Comparison of ENCODE assay signal across 1 cellular context in the genomic region with DNA sequence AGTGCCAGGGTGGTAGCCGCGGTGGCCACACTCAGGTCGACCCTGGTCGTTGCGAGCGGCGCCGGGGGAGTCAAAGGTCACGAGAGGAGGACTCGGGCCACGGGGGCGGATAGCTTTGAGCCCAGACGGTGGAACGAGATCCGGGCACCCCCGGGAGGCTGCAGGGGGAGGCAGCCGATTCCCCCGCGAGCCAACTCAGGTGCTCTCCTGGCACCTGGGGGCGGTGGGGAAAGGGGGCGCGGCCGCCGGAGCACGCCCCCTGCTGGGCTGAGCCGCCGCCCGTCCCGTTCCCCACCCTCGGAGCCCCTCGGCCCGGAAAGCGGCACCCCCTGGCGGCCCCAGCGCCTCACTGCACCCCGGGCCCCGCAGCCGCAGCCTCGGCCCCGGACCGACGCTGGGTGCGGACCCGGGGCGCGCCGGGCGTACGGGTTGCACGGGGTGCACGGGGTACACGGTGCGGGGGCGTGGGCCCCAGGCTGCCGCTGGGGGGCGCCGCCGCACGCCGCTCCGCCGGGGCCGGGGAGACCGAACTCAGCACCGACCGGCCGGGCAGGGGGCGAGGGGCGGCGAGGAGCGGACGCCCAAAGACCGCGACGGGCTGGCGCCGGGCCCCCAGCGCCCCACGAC.
TF ChIP-seq lines count a peak whose summit lies in the region.

No MANE protein-coding gene starts in this region.

TF ChIP-seq in SK-N-SH treated with all-trans-retinoic acid at 6 μM for 48 hours, 23 proteins besides CTCF, POLR2A, EP300 and RAD21 (continued from another document):
- TF ChIP-seq, protein P1, sequence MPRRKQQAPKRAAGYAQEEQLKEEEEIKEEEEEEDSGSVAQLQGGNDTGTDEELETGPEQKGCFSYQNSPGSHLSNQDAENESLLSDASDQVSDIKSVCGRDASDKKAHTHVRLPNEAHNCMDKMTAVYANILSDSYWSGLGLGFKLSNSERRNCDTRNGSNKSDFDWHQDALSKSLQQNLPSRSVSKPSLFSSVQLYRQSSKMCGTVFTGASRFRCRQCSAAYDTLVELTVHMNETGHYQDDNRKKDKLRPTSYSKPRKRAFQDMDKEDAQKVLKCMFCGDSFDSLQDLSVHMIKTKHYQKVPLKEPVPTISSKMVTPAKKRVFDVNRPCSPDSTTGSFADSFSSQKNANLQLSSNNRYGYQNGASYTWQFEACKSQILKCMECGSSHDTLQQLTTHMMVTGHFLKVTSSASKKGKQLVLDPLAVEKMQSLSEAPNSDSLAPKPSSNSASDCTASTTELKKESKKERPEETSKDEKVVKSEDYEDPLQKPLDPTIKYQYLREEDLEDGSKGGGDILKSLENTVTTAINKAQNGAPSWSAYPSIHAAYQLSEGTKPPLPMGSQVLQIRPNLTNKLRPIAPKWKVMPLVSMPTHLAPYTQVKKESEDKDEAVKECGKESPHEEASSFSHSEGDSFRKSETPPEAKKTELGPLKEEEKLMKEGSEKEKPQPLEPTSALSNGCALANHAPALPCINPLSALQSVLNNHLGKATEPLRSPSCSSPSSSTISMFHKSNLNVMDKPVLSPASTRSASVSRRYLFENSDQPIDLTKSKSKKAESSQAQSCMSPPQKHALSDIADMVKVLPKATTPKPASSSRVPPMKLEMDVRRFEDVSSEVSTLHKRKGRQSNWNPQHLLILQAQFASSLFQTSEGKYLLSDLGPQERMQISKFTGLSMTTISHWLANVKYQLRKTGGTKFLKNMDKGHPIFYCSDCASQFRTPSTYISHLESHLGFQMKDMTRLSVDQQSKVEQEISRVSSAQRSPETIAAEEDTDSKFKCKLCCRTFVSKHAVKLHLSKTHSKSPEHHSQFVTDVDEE (CRISPR knock-in tag; IDR thresholded peaks at IDR 0.05) = peak; percentile 49; the same call in 1 of the 2 replicates
- TF ChIP-seq SNAI2 (CRISPR knock-in tag; IDR thresholded peaks at IDR 0.05) (0 out of 2 replicates have a peak, but pooled peaks have one; percentile 30), ZFP30 (CRISPR knock-in tag; IDR thresholded peaks at IDR 0.05) (no peak), ZFP3 (CRISPR knock-in tag; IDR thresholded peaks at IDR 0.05) (peak; percentile 30; the same call in 1 of the 2 replicates)
- TF ChIP-seq, protein P2, sequence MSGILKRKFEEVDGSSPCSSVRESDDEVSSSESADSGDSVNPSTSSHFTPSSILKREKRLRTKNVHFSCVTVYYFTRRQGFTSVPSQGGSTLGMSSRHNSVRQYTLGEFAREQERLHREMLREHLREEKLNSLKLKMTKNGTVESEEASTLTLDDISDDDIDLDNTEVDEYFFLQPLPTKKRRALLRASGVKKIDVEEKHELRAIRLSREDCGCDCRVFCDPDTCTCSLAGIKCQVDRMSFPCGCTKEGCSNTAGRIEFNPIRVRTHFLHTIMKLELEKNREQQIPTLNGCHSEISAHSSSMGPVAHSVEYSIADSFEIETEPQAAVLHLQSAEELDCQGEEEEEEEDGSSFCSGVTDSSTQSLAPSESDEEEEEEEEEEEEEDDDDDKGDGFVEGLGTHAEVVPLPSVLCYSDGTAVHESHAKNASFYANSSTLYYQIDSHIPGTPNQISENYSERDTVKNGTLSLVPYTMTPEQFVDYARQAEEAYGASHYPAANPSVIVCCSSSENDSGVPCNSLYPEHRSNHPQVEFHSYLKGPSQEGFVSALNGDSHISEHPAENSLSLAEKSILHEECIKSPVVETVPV (CRISPR knock-in tag; IDR thresholded peaks at IDR 0.05) = no peak
- TF ChIP-seq, protein P3, sequence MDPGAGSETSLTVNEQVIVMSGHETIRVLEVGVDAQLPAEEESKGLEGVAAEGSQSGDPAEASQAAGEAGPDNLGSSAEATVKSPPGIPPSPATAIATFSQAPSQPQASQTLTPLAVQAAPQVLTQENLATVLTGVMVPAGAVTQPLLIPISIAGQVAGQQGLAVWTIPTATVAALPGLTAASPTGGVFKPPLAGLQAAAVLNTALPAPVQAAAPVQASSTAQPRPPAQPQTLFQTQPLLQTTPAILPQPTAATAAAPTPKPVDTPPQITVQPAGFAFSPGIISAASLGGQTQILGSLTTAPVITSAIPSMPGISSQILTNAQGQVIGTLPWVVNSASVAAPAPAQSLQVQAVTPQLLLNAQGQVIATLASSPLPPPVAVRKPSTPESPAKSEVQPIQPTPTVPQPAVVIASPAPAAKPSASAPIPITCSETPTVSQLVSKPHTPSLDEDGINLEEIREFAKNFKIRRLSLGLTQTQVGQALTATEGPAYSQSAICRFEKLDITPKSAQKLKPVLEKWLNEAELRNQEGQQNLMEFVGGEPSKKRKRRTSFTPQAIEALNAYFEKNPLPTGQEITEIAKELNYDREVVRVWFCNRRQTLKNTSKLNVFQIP (CRISPR knock-in tag; IDR thresholded peaks at IDR 0.05; ENCODE audit: borderline replicate concordance, low read depth) = no peak
